Comparison of ENCODE assay signal across 18 cellular contexts in the genomic region with DNA sequence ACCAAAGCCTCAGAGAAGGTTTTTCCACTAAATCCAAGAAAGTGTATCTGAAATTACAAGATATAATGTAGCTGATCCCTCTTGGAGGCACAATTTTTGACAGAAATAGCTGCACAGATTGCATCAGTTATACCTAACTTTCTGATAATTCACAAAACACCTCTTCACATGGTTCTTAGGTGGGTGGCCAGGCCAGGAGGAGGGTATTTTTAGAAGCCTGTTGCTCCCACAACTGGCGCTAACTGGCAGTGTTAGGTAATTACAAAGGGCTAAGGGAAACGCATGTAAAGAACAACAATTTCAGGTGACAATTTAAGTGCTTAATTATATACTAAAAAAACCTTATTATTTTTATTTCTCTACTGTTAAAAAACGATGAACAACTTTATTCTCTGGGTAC.
"Had no signal": no experiment of that assay in that cellular context is flagged by ENCODE, and none has a peak within 500 bp of the region (broad histone marks: within the 10 kb centered on the region; RNA-seq: fewer than 3 reads in every experiment).

No MANE protein-coding gene starts in this region.

- H3K27me3 ChIP-seq: heart left ventricle, stomach had no signal

- H3K36me3 Mint-ChIP-seq: naive thymus-derived CD8-positive, alpha-beta T cell had no signal

- H3K27ac Mint-ChIP-seq: naive thymus-derived CD8-positive, alpha-beta T cell had no signal

- ATAC-seq: heart left ventricle; left colon; mucosa of descending colon; naive thymus-derived CD8-positive, alpha-beta T cell; right cardiac atrium had no signal

- H3K4me3 ChIP-seq: dorsolateral prefrontal cortex, heart left ventricle, mucosa of descending colon, stomach had no signal

- DNase-seq: cortex of kidney; dorsolateral prefrontal cortex; effector CD8-positive, alpha-beta T cell; foreskin melanocyte; heart left ventricle; hippocampal formation; left colon; mucosa of descending colon; naive thymus-derived CD8-positive, alpha-beta T cell; posterior cingulate gyrus; right cardiac atrium; small intestine; stimulated activated CD4-positive, alpha-beta T cell treated with anti-CD3 and anti-CD28 coated beads, Interleukin-12 subunit alpha, Interleukin-12 subunit beta, amount 100 ng/mL, for 4 hours; stimulated activated naive CD4-positive, alpha-beta T cell; stomach; substantia nigra; trophoblast cell had no signal

- H3K4me3 Mint-ChIP-seq: naive thymus-derived CD8-positive, alpha-beta T cell; neural crest cell had no signal

- H3K9me3 Mint-ChIP-seq: neural crest cell had no signal

- H3K36me3 ChIP-seq: heart left ventricle, stomach had no signal

- H3K9me3 ChIP-seq: heart left ventricle, mucosa of descending colon, stomach had no signal

- H3K27ac ChIP-seq: dorsolateral prefrontal cortex, heart left ventricle had no signal

- H3K4me1 Mint-ChIP-seq: naive thymus-derived CD8-positive, alpha-beta T cell had no signal
